ENCODE assay signal across 13 cellular contexts in genomic region chr1:161528550-161528949, GRCh38. TPM values are rescaled to one million over a fixed set of nuclear protein-coding genes. Genes with fewer than 3 reads are reported as not detected.
A peak's percentile ranks its signal among the peaks of the same experiment; 100 is the strongest.
DNase-seq lines count a peak whose midpoint lies in the region; ATAC-seq and TF ChIP-seq lines count a peak whose summit lies in the region.
"Not testable (repeated sequence)": the region's sequence is repeated elsewhere in the genome, so short reads cannot be mapped to it uniquely, and the experiment has no call there.
"Had no signal": no experiment of that assay in that cellular context is flagged by ENCODE, and none has a peak within 500 bp of the region (broad histone marks: within the 10 kb centered on the region; RNA-seq: fewer than 3 reads in every experiment).

No MANE protein-coding gene starts in this region.

- not testable (repeated sequence) for ATAC-seq in body of pancreas; Right ventricle myocardium superior (ENCODE audit: poor library complexity)

- intact Hi-C loops in CD14-positive monocyte (cut with micrococcal nuclease); body of pancreas (cut with DNase I); Right ventricle myocardium superior (cut with DNase I); thyroid gland (cut with DNase I): not testable (repeated sequence)

- peak overlapping the region in 1 of 2 donors; percentile 67 for H3K4me3 Mint-ChIP-seq in CD14-positive monocyte

- TF ChIP-seq CTCF in CD14-positive monocyte (IDR thresholded peaks at IDR 0.05); HL-60 (IDR thresholded peaks at IDR 0.05; ENCODE audit: insufficient read depth, low read length); body of pancreas (IDR thresholded peaks at IDR 0.05); thyroid gland (IDR thresholded peaks at IDR 0.05): not testable (repeated sequence)

- not testable (repeated sequence) for H3K9me3 Mint-ChIP-seq in CD14-positive monocyte

- peak; percentile 71 for DNase-seq in CD14-positive monocyte (ENCODE audit: low spot score)
- DNase-seq in HL-60 (ENCODE audit: low read depth in 1 of 2, low spot score in 1 of 2): peak; percentile 28 to 78
- peak; percentile 41 for DNase-seq in NCI-H460 (ENCODE audit: extremely low read depth, low read depth)
- peak; percentile 23 for DNase-seq in SIG-M5 treated with dmso at 0.1 percent for 504 hours (lab: John Stamatoyannopoulos, UW; ENCODE audit: unreplicated experiment)
- peak; percentile 40 to 70 (median 56) for DNase-seq in body of pancreas
- peak; percentile 79 for DNase-seq in Right ventricle myocardium superior
- peak; percentile 40 for DNase-seq in medulla oblongata (ENCODE audit: extremely low spot score)
- peak; percentile 60 to 67 for DNase-seq in thyroid gland

- not testable (repeated sequence) for TF ChIP-seq POLR2A in body of pancreas (IDR thresholded peaks at IDR 0.05); thyroid gland (IDR thresholded peaks at IDR 0.05)

- not testable (repeated sequence) for H3K9me3 ChIP-seq in body of pancreas, thyroid gland

- not testable (repeated sequence) for H3K27me3 ChIP-seq in HL-60 (ENCODE audit: insufficient read depth, poor library complexity, severe bottlenecking); body of pancreas; thyroid gland

- H3K36me3 ChIP-seq in body of pancreas (replicated peaks in 1 of 2; ENCODE audit: insufficient read depth in 1 of 2, low read depth in 2 of 2); thyroid gland: not testable (repeated sequence)

- 14 to 22% methylated on average over 3 of the region's 3 CpGs for WGBS in body of pancreas, 2 donors
- WGBS in thyroid gland, 2 donors: 23 to 28% methylated on average over 3 of the region's 3 CpGs

- peak overlapping the region in 6 of 7 donors; percentile 81 to 88 (median 88) for H3K27ac Mint-ChIP-seq in CD14-positive monocyte

- not testable (repeated sequence) for H3K27me3 Mint-ChIP-seq in CD14-positive monocyte (ENCODE audit: low read depth in 3 of 3)

- peaks cover 60% of the 10 kb centered on the region for H3K4me1 Mint-ChIP-seq in CD14-positive monocyte

- not testable (repeated sequence) for H3K4me3 ChIP-seq in HL-60 (replicated peaks; ENCODE audit: insufficient read depth, low read length); body of pancreas; thyroid gland (replicated peaks in 1 of 3)

- H3K36me3 Mint-ChIP-seq in CD14-positive monocyte: peaks cover 11 to 17% of the 10 kb centered on the region in 2 donors

- H3K4me1 ChIP-seq in body of pancreas: peaks cover 11% of the 10 kb centered on the region
- not testable (repeated sequence) for H3K4me1 ChIP-seq in thyroid gland

- not testable (repeated sequence) for H3K27ac ChIP-seq in HL-60 (replicated peaks); body of pancreas; thyroid gland

RNA-seq across cellular contexts. Expression of gene HSPA6, which starts 4.2 kb away (rescaled TPM):
- polyA plus RNA-seq in CD14-positive monocyte: 10 to 100 TPM in 1 of 2 donors, 1 to 10 TPM in 1; 3.4 to 19.3 TPM
- total RNA-seq in NCI-H460 (2014; rRNA removed; shearing (Covaris generic)): 0.45 and 0.84 TPM in 2 replicates
- 0.39 and 0.53 TPM in 2 replicates for polyA plus RNA-seq in NCI-H460 (2014; cell fraction: nucleus; rRNA removed)
- total RNA-seq in body of pancreas (1 to 10 TPM in 1 of 2 donors, under 1 TPM in 1; 0.66 to 1.6 TPM), Right ventricle myocardium superior (1.3 TPM), thyroid gland (1 to 10 TPM in 3 of 4 donors, under 1 TPM in 1; 0.75 to 4.7 (median 2.7) TPM)

RNA-seq across cellular contexts. Expression of gene FCGR3A, which starts 21.1 kb away (rescaled TPM):
- 100 to 1,000 TPM in 1 of 2 donors, 10 to 100 TPM in 1; 35.9 to 131 TPM for polyA plus RNA-seq in CD14-positive monocyte
- total RNA-seq in NCI-H460 (2014; rRNA removed; shearing (Covaris generic)): not detected in 2 replicates
- polyA plus RNA-seq in NCI-H460 (2014; cell fraction: nucleus; rRNA removed): not detected in 2 replicates
- total RNA-seq in body of pancreas (1 to 10 TPM in 1 of 2 donors, not detected in 1; 5.2 TPM), Right ventricle myocardium superior (23.0 TPM), thyroid gland (10 to 100 TPM in 1 of 4 donors, 1 to 10 TPM in 3; 1.7 to 11.7 (median 7.6) TPM)
- total RNA-seq: A673, HFFc6, M059J, PC-9 had no signal
- polyA plus RNA-seq: SK-N-SH had no signal

RNA-seq across cellular contexts. Expression of gene FCGR2A, which starts 23.3 kb away (rescaled TPM):
- polyA plus RNA-seq in CD14-positive monocyte: 100 to 1,000 TPM; 281 to 588 TPM
- 0.75 and 1.8 TPM in 2 replicates for total RNA-seq in NCI-H460 (2014; rRNA removed; shearing (Covaris generic))
- polyA plus RNA-seq in NCI-H460 (2014; cell fraction: nucleus; rRNA removed): 0.32 and 0.54 TPM in 2 replicates
- 10 to 100 TPM; 30.0 to 51.6 TPM for total RNA-seq in body of pancreas
- 13.6 TPM for total RNA-seq in Right ventricle myocardium superior
- 10 to 100 TPM in 3 of 4 donors, 1 to 10 TPM in 1; 8.5 to 63.7 (median 17.0) TPM for total RNA-seq in thyroid gland
- total RNA-seq: A673 had no signal

Comparison
In these comparisons a context has a peak if more than half of its experiments do, and no peak if none do; other contexts are left out.
1. DNase-seq: peak in every context shown above with its lines; median percentile 79 in Right ventricle myocardium superior; 71 in CD14-positive monocyte; 64 in thyroid gland; 56 in body of pancreas; 53 in HL-60; 41 in NCI-H460; 40 in medulla oblongata; 23 in SIG-M5 treated with dmso at 0.1 percent for 504 hours.